Comparison of ENCODE assay signal across 1 cellular context in genomic region chr17:41540921-41541625, GRCh38.
TF ChIP-seq lines count a peak whose summit lies in the region.

No MANE protein-coding gene starts in this region.

TF ChIP-seq in HEK293, 187 proteins besides CTCF, POLR2A, EP300 and RAD21:
- TF ChIP-seq ZBTB49 (tag by site-specific recombination; IDR thresholded peaks at IDR 0.05; ENCODE audit: low read depth) (no peak), GLIS1 (tag by site-specific recombination; IDR thresholded peaks at IDR 0.05) (peak; percentile 84), ZNF692 (tag by site-specific recombination; IDR thresholded peaks at IDR 0.05) (no peak)
